8 cellular contexts compared by ENCODE assay signal in genomic region chr11:121367434-121367833, GRCh38.
DNase-seq lines count a peak whose midpoint lies in the region; ATAC-seq, FAIRE-seq and TF ChIP-seq lines count a peak whose summit lies in the region.

No MANE protein-coding gene starts in this region.

- no peak overlapping the region for H3K4me3 ChIP-seq in GM06990 (replicated peaks; ENCODE audit: low read depth, low read length)

- TF ChIP-seq CTCF in GM06990 (IDR thresholded peaks at IDR 0.05; ENCODE audit: insufficient read depth, low read length, poor library complexity, severe bottlenecking) (no peak), chondrocyte (IDR thresholded peaks at IDR 0.05) (no peak)

- H3K9me3 Mint-ChIP-seq in activated CD4-positive, alpha-beta T cell treated with anti-CD3 and anti-CD28 coated beads, Interleukin-2, amount 10 ng/mL, durations not matched to agents 7 days and 5 days = peaks cover 14% of the 10 kb centered on the region
- H3K9me3 Mint-ChIP-seq in chondrocyte (ENCODE audit: low read depth) = no peaks in the 10 kb centered on the region

- CTCF ChIA-PET in activated CD4-positive, alpha-beta T cell treated with anti-CD3 and anti-CD28 coated beads, Interleukin-2, amount 10 ng/mL, durations not matched to agents 7 days and 5 days (lab: Charles Lee) = interaction anchor here (1.0 to 2.9 kb wide), 7 partner anchors 8 to 92 kb away, joined by 3 to 11 read pairs (median 4); no protein-coding TSS in a partner anchor

- H3K27me3 ChIP-seq in GM06990 (replicated peaks; ENCODE audit: control insufficient read depth, insufficient read depth, low read length) = no peaks in the 10 kb centered on the region

- POLR2A ChIA-PET in activated CD4-positive, alpha-beta T cell treated with anti-CD3 and anti-CD28 coated beads, Interleukin-2, amount 10 ng/mL, durations not matched to agents 7 days and 5 days (lab: Charles Lee) = interaction anchor here (0.6 kb wide), 1 partner anchor 23 kb away, joined by 3 read pairs; no protein-coding TSS in a partner anchor

- no peaks in the 10 kb centered on the region for H3K27me3 Mint-ChIP-seq in activated CD4-positive, alpha-beta T cell treated with anti-CD3 and anti-CD28 coated beads, Interleukin-2, amount 10 ng/mL, durations not matched to agents 7 days and 5 days
- H3K27me3 Mint-ChIP-seq in chondrocyte (ENCODE audit: low read depth) = peaks cover 40% of the 10 kb centered on the region

- peaks cover 15% of the 10 kb centered on the region for H3K36me3 Mint-ChIP-seq in activated CD4-positive, alpha-beta T cell treated with anti-CD3 and anti-CD28 coated beads, Interleukin-2, amount 10 ng/mL, durations not matched to agents 7 days and 5 days (ENCODE audit: low read depth)
- no peaks in the 10 kb centered on the region for H3K36me3 Mint-ChIP-seq in chondrocyte (ENCODE audit: low read depth)

- H3K4me1 Mint-ChIP-seq in activated CD4-positive, alpha-beta T cell treated with anti-CD3 and anti-CD28 coated beads, Interleukin-2, amount 10 ng/mL, durations not matched to agents 7 days and 5 days = peaks cover 38% of the 10 kb centered on the region
- no peaks in the 10 kb centered on the region for H3K4me1 Mint-ChIP-seq in chondrocyte (ENCODE audit: low read depth)

- no peaks in the 10 kb centered on the region for H3K36me3 ChIP-seq in GM06990 (ENCODE audit: control insufficient read depth, insufficient read depth, low read length)

- peak; percentile 100 for FAIRE-seq in GM19239 (lab: Jason Lieb, UNC)

- DNase-seq in GM06990 (ENCODE audit: extremely low read depth, insufficient read length) = peak; percentile 67
- DNase-seq in GM19239 (ENCODE audit: insufficient read length, low spot score) = peak; percentile 70
- DNase-seq in activated CD4-positive, alpha-beta T cell treated with anti-CD3 and anti-CD28 coated beads, Interleukin-2, amount 10 ng/mL, durations not matched to agents 7 days and 5 days = peak; percentile 62
- DNase-seq in iris pigment epithelial cell (ENCODE audit: low read depth) = peak; percentile 9
- DNase-seq in NCI-H2081 (lab: John Stamatoyannopoulos, UW) = no peak
- DNase-seq in amniotic stem cell (lab: John Stamatoyannopoulos, UW) = no peak
- no peak for DNase-seq in chondrocyte (ENCODE audit: low spot score)

- peak overlapping the region; percentile 88 for H3K27ac Mint-ChIP-seq in activated CD4-positive, alpha-beta T cell treated with anti-CD3 and anti-CD28 coated beads, Interleukin-2, amount 10 ng/mL, durations not matched to agents 7 days and 5 days
- no peak overlapping the region for H3K27ac Mint-ChIP-seq in chondrocyte (ENCODE audit: unreplicated experiment)

- peak; percentile 93 for ATAC-seq in HG03135 (IDR thresholded peaks at IDR 0.05; ENCODE audit: unreplicated experiment)

- no peak overlapping the region for H3K4me3 Mint-ChIP-seq in activated CD4-positive, alpha-beta T cell treated with anti-CD3 and anti-CD28 coated beads, Interleukin-2, amount 10 ng/mL, durations not matched to agents 7 days and 5 days
- no peak overlapping the region for H3K4me3 Mint-ChIP-seq in chondrocyte (ENCODE audit: unreplicated experiment)

Comparison
In these comparisons a context has a peak if more than half of its experiments do, and no peak if none do; other contexts are left out.
1. DNase-seq: peak in GM06990 (single experiment), GM19239 (single experiment), activated CD4-positive, alpha-beta T cell treated with anti-CD3 and anti-CD28 coated beads, Interleukin-2, amount 10 ng/mL, durations not matched to agents 7 days and 5 days (single experiment) and iris pigment epithelial cell (single experiment); none in NCI-H2081 (0 of 2), amniotic stem cell (single experiment) and chondrocyte (single experiment).